In genomic region chr12:65664715-65665250, GRCh38 we compare ENCODE assay signal across 28 cellular contexts.
"Had no signal": no experiment of that assay in that cellular context is flagged by ENCODE, and none has a peak within 500 bp of the region (broad histone marks: within the 10 kb centered on the region; RNA-seq: fewer than 3 reads in every experiment).

No MANE protein-coding gene starts in this region.

- H3K4me3 ChIP-seq: colonic mucosa, esophagus muscularis mucosa, gastroesophageal sphincter, heart left ventricle, hepatocyte, left lung, pancreas, right lobe of liver, thyroid gland, vagina had no signal

- H3K4me3 Mint-ChIP-seq: dendritic cell treated with granulocyte-macrophage colony-stimulating factor and Interleukin-4, amounts not matched to agents 40 ng/mL and 50 ng/mL, for 4 days; endodermal cell; naive thymus-derived CD4-positive, alpha-beta T cell; stimulated activated naive CD8-positive, alpha-beta T cell treated with anti-CD3 and anti-CD28 coated beads, Interleukin-15, amount 100 ng/mL, for 72 hours had no signal

- H3K36me3 Mint-ChIP-seq: naive thymus-derived CD4-positive, alpha-beta T cell had no signal

- H3K27ac ChIP-seq: colonic mucosa, esophagus muscularis mucosa, foreskin keratinocyte, gastroesophageal sphincter, heart left ventricle, hepatocyte, left lung, pancreas, right lobe of liver, thyroid gland, vagina had no signal

- FAIRE-seq: islet of Langerhans, pancreas, small intestine had no signal

- H2AFZ ChIP-seq: hepatocyte had no signal

- ATAC-seq: foreskin keratinocyte; gastroesophageal sphincter; heart left ventricle; left cardiac atrium; left lung; naive thymus-derived CD4-positive, alpha-beta T cell; pancreas; right lobe of liver; stimulated activated naive CD8-positive, alpha-beta T cell treated with anti-CD3 and anti-CD28 coated beads, Interleukin-15, amount 100 ng/mL, for 72 hours had no signal

- H3K4me2 ChIP-seq: hepatocyte had no signal

- H3K9me3 ChIP-seq: colonic mucosa, esophagus muscularis mucosa, gastroesophageal sphincter, heart left ventricle, left lung, pancreas, right lobe of liver, thyroid gland, vagina had no signal

- DNase-seq: colonic mucosa; effector CD8-positive, alpha-beta T cell; endodermal cell; foreskin keratinocyte; heart left ventricle; left cardiac atrium; left lung; mesendoderm; midbrain; naive thymus-derived CD4-positive, alpha-beta T cell; occipital lobe; pancreas; right lobe of liver; small intestine; stimulated activated CD4-positive, alpha-beta T cell treated with anti-CD3 and anti-CD28 coated beads, Interleukin-15, amount 100 ng/mL, for 24 hours; stimulated activated CD4-positive, alpha-beta T cell treated with anti-CD3 and anti-CD28 coated beads, Interleukin-4, amount 100 ng/mL, for 1 hour; stimulated activated CD8-positive, alpha-beta memory T cell treated with anti-CD3 and anti-CD28 coated beads, Interleukin-4, amount 100 ng/mL, for 48 hours; stimulated activated naive CD4-positive, alpha-beta T cell; stimulated activated naive CD8-positive, alpha-beta T cell treated with anti-CD3 and anti-CD28 coated beads, Interleukin-15, amount 100 ng/mL, for 72 hours; thyroid gland; trophoblast cell had no signal

- H3K27me3 Mint-ChIP-seq: dendritic cell treated with granulocyte-macrophage colony-stimulating factor and Interleukin-4, amounts not matched to agents 40 ng/mL and 50 ng/mL, for 4 days; progenitor cell of endocrine pancreas had no signal

- H3K27me3 ChIP-seq: colonic mucosa, esophagus muscularis mucosa, foreskin keratinocyte, gastroesophageal sphincter, hepatocyte, pancreas, right lobe of liver, thyroid gland, vagina had no signal

- H3K36me3 ChIP-seq: colonic mucosa, esophagus muscularis mucosa, gastroesophageal sphincter, heart left ventricle, left lung, pancreas, right lobe of liver, thyroid gland, vagina had no signal

- H3K4me1 ChIP-seq: colonic mucosa, esophagus muscularis mucosa, gastroesophageal sphincter, heart left ventricle, left lung, pancreas, right lobe of liver, thyroid gland, vagina had no signal

- H3K9me3 Mint-ChIP-seq: dendritic cell treated with granulocyte-macrophage colony-stimulating factor and Interleukin-4, amounts not matched to agents 40 ng/mL and 50 ng/mL, for 4 days had no signal

- H3K79me2 ChIP-seq: hepatocyte had no signal
